ENCODE assay signal across 8 cellular contexts in the genomic region with DNA sequence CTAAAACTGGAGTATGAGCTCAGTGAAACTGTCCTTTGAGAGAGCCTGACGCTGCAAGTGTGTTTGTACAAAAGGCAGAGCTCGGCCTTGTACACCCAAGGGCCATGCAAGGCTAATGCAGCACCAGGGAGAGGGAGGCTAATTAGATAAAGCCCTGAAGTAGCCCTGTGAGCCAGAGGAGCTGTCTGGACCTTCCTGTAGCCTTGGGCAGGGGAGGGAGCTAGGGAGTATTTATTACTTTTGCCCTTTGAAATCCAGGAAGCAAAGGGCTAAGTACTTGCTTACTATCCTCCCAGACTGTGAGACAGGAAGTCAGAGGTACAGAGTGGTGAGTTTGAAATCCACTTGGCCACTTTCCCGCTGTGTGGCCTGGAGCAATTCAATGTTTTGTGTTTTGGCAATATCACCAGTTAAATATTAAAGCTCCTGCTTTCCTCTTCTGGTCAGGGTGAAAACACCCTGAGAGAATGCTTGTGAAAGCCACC. TPM values are rescaled to one million over a fixed set of nuclear protein-coding genes. Genes with fewer than 3 reads are reported as not detected.
DNase-seq lines count a peak whose midpoint lies in the region; ATAC-seq, FAIRE-seq and TF ChIP-seq lines count a peak whose summit lies in the region.

No MANE protein-coding gene starts in this region.

- no peaks in the 10 kb centered on the region for H4K20me1 ChIP-seq in keratinocyte (ENCODE audit: control insufficient read depth, extremely low read depth, insufficient read depth, low read length)

- H3K36me3 Mint-ChIP-seq in brain = no peaks in the 10 kb centered on the region
- H3K36me3 Mint-ChIP-seq in stimulated activated naive CD8-positive, alpha-beta T cell treated with anti-CD3 and anti-CD28 coated beads, Interleukin-15, Interleukin-2, amounts not matched to agents 100 ng/mL and 50 ng/mL, for 24 hours (ENCODE audit: low read depth) = no peaks in the 10 kb centered on the region

- peak; percentile 54 for DNase-seq in NCI-H460 (ENCODE audit: extremely low read depth, low read depth)
- DNase-seq in keratinocyte (ENCODE audit: low read depth, low spot score) = no peak
- no peak for DNase-seq in NCI-H524 treated with DMSO at 0.1 percent for 48 hours (lab: John Stamatoyannopoulos, UW)

- peak overlapping the region; percentile 78 for H2AFZ ChIP-seq in keratinocyte (ENCODE audit: control insufficient read depth, low read length)

- H3K27ac Mint-ChIP-seq in brain = peak overlapping the region; percentile 87 to 99 (median 96)
- H3K27ac Mint-ChIP-seq in stimulated activated naive CD8-positive, alpha-beta T cell treated with anti-CD3 and anti-CD28 coated beads, Interleukin-15, Interleukin-2, amounts not matched to agents 100 ng/mL and 50 ng/mL, for 24 hours = peak overlapping the region; percentile 97

- peak; percentile 72 for ATAC-seq in GM18498 (IDR thresholded peaks at IDR 0.05; ENCODE audit: unreplicated experiment)
- ATAC-seq in HG02840 (IDR thresholded peaks at IDR 0.05; ENCODE audit: low FRiP score, unreplicated experiment) = peak; percentile 38

- H3K9me3 ChIP-seq in keratinocyte (ENCODE audit: control insufficient read depth, low read depth, low read length) = no peaks in the 10 kb centered on the region

- no peaks in the 10 kb centered on the region for H3K36me3 ChIP-seq in keratinocyte (ENCODE audit: control insufficient read depth in 2 of 2, extremely low read depth in 1 of 2, insufficient read depth in 2 of 2, low read length in 2 of 2)

- no peak for TF ChIP-seq CTCF in 22Rv1 (IDR thresholded peaks at IDR 0.05)
- no peak for TF ChIP-seq CTCF in brain (conservative IDR thresholded peaks at IDR 0.05)
- TF ChIP-seq CTCF in keratinocyte (optimal IDR thresholded peaks at IDR 0.05 in 1 of 3, IDR thresholded peaks at IDR 0.05 in 1 of 3, conservative IDR thresholded peaks at IDR 0.05 in 1 of 3; ENCODE audit: extremely low read depth in 1 of 3, insufficient read depth in 2 of 3, low read length in 3 of 3) = no peak

- no peaks in the 10 kb centered on the region for H3K9me1 ChIP-seq in keratinocyte (ENCODE audit: control insufficient read depth, extremely low read depth, insufficient read depth, low read length)

- peak; percentile 77 for FAIRE-seq in keratinocyte (lab: Jason Lieb, UNC)

- no peaks in the 10 kb centered on the region for H3K79me2 ChIP-seq in keratinocyte (ENCODE audit: control insufficient read depth, insufficient read depth, low read length)

- H3K4me2 ChIP-seq in keratinocyte (ENCODE audit: control insufficient read depth, extremely low read depth, insufficient read depth, low read depth, low read length) = peak overlapping the region; percentile 83

- peak overlapping the region; percentile 94 for H3K27ac ChIP-seq in 22Rv1
- peak overlapping the region; percentile 93 for H3K27ac ChIP-seq in keratinocyte (ENCODE audit: control insufficient read depth, insufficient read depth, low read length)

- peak overlapping the region in 2 of 5 experiments; percentile 24 to 25 for H3K4me3 Mint-ChIP-seq in brain
- peak overlapping the region; percentile 67 for H3K4me3 Mint-ChIP-seq in stimulated activated naive CD8-positive, alpha-beta T cell treated with anti-CD3 and anti-CD28 coated beads, Interleukin-15, Interleukin-2, amounts not matched to agents 100 ng/mL and 50 ng/mL, for 24 hours

- peaks cover 26% of the 10 kb centered on the region for H3K4me1 Mint-ChIP-seq in brain
- peaks cover 30% of the 10 kb centered on the region for H3K4me1 Mint-ChIP-seq in stimulated activated naive CD8-positive, alpha-beta T cell treated with anti-CD3 and anti-CD28 coated beads, Interleukin-15, Interleukin-2, amounts not matched to agents 100 ng/mL and 50 ng/mL, for 24 hours (ENCODE audit: low read depth)

- peak overlapping the region; percentile 80 for H3K9ac ChIP-seq in keratinocyte (ENCODE audit: control insufficient read depth, extremely low read depth, insufficient read depth, low read length)

- H3K4me1 ChIP-seq in keratinocyte (ENCODE audit: control insufficient read depth, extremely low read depth, insufficient read depth, low read length) = peaks cover 22% of the 10 kb centered on the region

- dilution Hi-C loops in keratinocyte (cut with MboI; ENCODE audit: extremely low pct_ligation_motif_present, low sequenced_read_pairs) = no loop called here

- peak overlapping the region; percentile 0 to 43 (median 42) for H3K4me3 ChIP-seq in keratinocyte (ENCODE audit: control insufficient read depth in 2 of 3, extremely low read depth in 1 of 3, insufficient read depth in 2 of 3, low read depth in 1 of 3, low read length in 3 of 3)

- H3K27me3 Mint-ChIP-seq in brain = peaks cover 3% of the 10 kb centered on the region
- H3K27me3 Mint-ChIP-seq in stimulated activated naive CD8-positive, alpha-beta T cell treated with anti-CD3 and anti-CD28 coated beads, Interleukin-15, Interleukin-2, amounts not matched to agents 100 ng/mL and 50 ng/mL, for 24 hours = no peaks in the 10 kb centered on the region

- no peaks in the 10 kb centered on the region for H3K9me3 Mint-ChIP-seq in brain
- no peaks in the 10 kb centered on the region for H3K9me3 Mint-ChIP-seq in stimulated activated naive CD8-positive, alpha-beta T cell treated with anti-CD3 and anti-CD28 coated beads, Interleukin-15, Interleukin-2, amounts not matched to agents 100 ng/mL and 50 ng/mL, for 24 hours

- no peaks in the 10 kb centered on the region for H3K27me3 ChIP-seq in keratinocyte (ENCODE audit: control insufficient read depth, extremely low read depth, insufficient read depth, low read length)

RNA-seq across cellular contexts. Expression of a gene that starts 10.2 kb away (rescaled TPM):
- 1,096 and 1,253 TPM in 2 replicates for total RNA-seq in NCI-H460 (2014; rRNA removed; shearing (Covaris generic))
- polyA plus RNA-seq in NCI-H460 (2014; cell fraction: nucleus; rRNA removed) = 648 and 766 TPM in 2 replicates
- polyA plus RNA-seq in brain (ENCODE audit: insufficient read depth, low read depth, low replicate concordance) (162 TPM), keratinocyte (1,969 to 3,668 TPM (median 2,339 TPM) in 3 replicates)
- 2,639 TPM for polyA plus RNA-seq in keratinocyte (2011; ENCODE audit: low read depth)
- polyA plus RNA-seq in keratinocyte (2011; cell fraction: cytosol; rRNA removed) = 2,323 and 3,371 TPM in 2 replicates
- polyA plus RNA-seq in keratinocyte (2011; cell fraction: nucleus; rRNA removed) = 1,181 and 1,542 TPM in 2 replicates
- 1,656 and 1,816 TPM in 2 replicates for polyA plus RNA-seq in keratinocyte (2012; ENCODE audit: low replicate concordance)
- 472 to 2,685 TPM (median 2,354 TPM) in 3 replicates for polyA minus RNA-seq in keratinocyte
- polyA minus RNA-seq in keratinocyte (2011; cell fraction: cytosol; rRNA and poly(A)+ RNA removed) = 2,926 TPM
- polyA minus RNA-seq in keratinocyte (2011; cell fraction: nucleus; rRNA and poly(A)+ RNA removed) = 416 and 978 TPM in 2 replicates

RNA-seq across cellular contexts. Expression of a gene that starts 27.9 kb away (rescaled TPM):
- 0.62 and 0.75 TPM in 2 replicates for total RNA-seq in NCI-H460 (2014; rRNA removed; shearing (Covaris generic))
- 1.3 and 1.9 TPM in 2 replicates for polyA plus RNA-seq in NCI-H460 (2014; cell fraction: nucleus; rRNA removed)
- not detected for polyA plus RNA-seq in brain (ENCODE audit: insufficient read depth, low read depth, low replicate concordance)
- 0.10 TPM in 1 of 3 replicates, not detected in the others for polyA plus RNA-seq in keratinocyte
- 0.17 TPM for polyA plus RNA-seq in keratinocyte (2011; ENCODE audit: low read depth)
- polyA plus RNA-seq in keratinocyte (2011; cell fraction: cytosol; rRNA removed) = 0.11 TPM in 1 of 2 replicates, not detected in the other
- polyA plus RNA-seq in keratinocyte (2011; cell fraction: nucleus; rRNA removed) = not detected in 2 replicates
- polyA plus RNA-seq in keratinocyte (2012; ENCODE audit: low replicate concordance) = 0.44 TPM in 1 of 2 replicates, not detected in the other
- polyA minus RNA-seq in keratinocyte = not detected in 3 replicates
- polyA minus RNA-seq in keratinocyte (2011; cell fraction: cytosol; rRNA and poly(A)+ RNA removed) = not detected
- not detected in 2 replicates for polyA minus RNA-seq in keratinocyte (2011; cell fraction: nucleus; rRNA and poly(A)+ RNA removed)
